ENCODE assay signal across 14 cellular contexts in the genomic region with DNA sequence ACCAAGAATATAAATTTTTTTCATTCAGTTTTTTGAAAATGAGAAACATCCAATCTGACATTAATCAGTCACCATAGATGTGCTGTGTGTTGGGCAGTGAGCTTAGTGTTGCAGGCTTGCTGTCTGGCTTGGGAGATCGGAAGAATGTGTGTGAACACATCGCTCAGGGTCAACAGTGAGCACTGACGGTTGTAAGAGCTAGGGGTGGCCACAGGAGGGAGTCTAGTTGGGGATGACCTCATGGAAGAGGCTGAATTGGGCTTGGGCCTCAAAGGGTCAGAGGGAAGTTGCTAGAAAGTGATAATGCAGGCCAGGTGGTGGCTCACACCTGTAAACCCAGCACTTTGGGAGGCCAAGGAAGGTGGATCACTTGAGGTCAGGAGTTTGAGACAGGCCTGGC.
DNase-seq lines count a peak whose midpoint lies in the region; ATAC-seq, FAIRE-seq and TF ChIP-seq lines count a peak whose summit lies in the region.
"Had no signal": no experiment of that assay in that cellular context is flagged by ENCODE, and none has a peak within 500 bp of the region (broad histone marks: within the 10 kb centered on the region; RNA-seq: fewer than 3 reads in every experiment).

No MANE protein-coding gene starts in this region.

- in situ Hi-C loops in K562 (cut with MboI), result no loop called here
- in situ Hi-C loops in GM23248 (cut with MboI), result no loop called here

- peak in 1 of 2 experiments; percentile 42; a peak in 3 of 4 replicates for TF ChIP-seq RAD21 in K562 (CRISPR knock-in tag; conservative IDR thresholded peaks at IDR 0.05 in 1 of 2, IDR thresholded peaks at IDR 0.05 in 1 of 2)

- no peak for TF ChIP-seq POLR2A in K562 (conservative IDR thresholded peaks at IDR 0.05)

- H4K20me1 ChIP-seq in K562 (replicated peaks; ENCODE audit: control insufficient read depth, insufficient read depth, low read length) (no peaks in the 10 kb centered on the region), GM23248 (ENCODE audit: insufficient read depth) (no peaks in the 10 kb centered on the region)

- CTCF ChIA-PET in K562 (lab: Yijun Ruan, JAX; ENCODE audit: low intra/inter-chr PET ratio), result no interaction called here

- H3K9ac ChIP-seq in K562 (ENCODE audit: insufficient read depth in 1 of 2, low read depth in 2 of 2, low read length in 2 of 2), result no peak overlapping the region
- no peak overlapping the region for H3K9ac ChIP-seq in GM23248

- DNase-seq in NCI-H82 (lab: John Stamatoyannopoulos, UW) (peak; percentile 27), NCI-H82 treated with DMSO at 0.1 percent for 48 hours (lab: John Stamatoyannopoulos, UW; ENCODE audit: unreplicated experiment) (no peak), LNCaP clone FGC (ENCODE audit: low read depth) (no peak), K562 (ENCODE audit: extremely low read depth in 1 of 4, low spot score in 3 of 4) (peak; percentile 26 to 32 (median 30)), progenitor cell of endocrine pancreas (ENCODE audit: low spot score, unreplicated experiment) (no peak), GM23248 (no peak)
- DNase-seq: activated naive CD8-positive, alpha-beta T cell treated with anti-CD3 and anti-CD28 coated beads, Interleukin-2, amount 10 ng/mL, durations not matched to agents 7 days and 5 days; NCI-H1930; transverse colon had no signal

- peak; percentile 94 for ATAC-seq in K562
- ATAC-seq in HG02678 (IDR thresholded peaks at IDR 0.05; ENCODE audit: unreplicated experiment), result no peak
- no peak for ATAC-seq in HG03432 (IDR thresholded peaks at IDR 0.05; ENCODE audit: unreplicated experiment)

- no peaks in the 10 kb centered on the region for H3K36me3 Mint-ChIP-seq in progenitor cell of endocrine pancreas (ENCODE audit: insufficient read depth)
- H3K36me3 Mint-ChIP-seq: activated naive CD8-positive, alpha-beta T cell treated with anti-CD3 and anti-CD28 coated beads, Interleukin-2, amount 10 ng/mL, durations not matched to agents 7 days and 5 days had no signal

- POLR2A ChIA-PET in K562 (lab: Yijun Ruan, JAX), result no interaction called here

- no peaks in the 10 kb centered on the region for H3K9me1 ChIP-seq in K562 (ENCODE audit: control insufficient read depth, insufficient read depth, low read length)

- H3K4me3 ChIP-seq in LNCaP clone FGC (ENCODE audit: low read depth, low read length), result no peak overlapping the region
- H3K4me3 ChIP-seq in K562, result no peak overlapping the region
- no peak overlapping the region for H3K4me3 ChIP-seq in GM23248
- H3K4me3 ChIP-seq: A549, transverse colon had no signal

- H3K27ac ChIP-seq in K562 (ENCODE audit: extremely low read depth, low read depth, low read length) (no peak overlapping the region), GM23248 (no peak overlapping the region)
- H3K27ac ChIP-seq: A549, transverse colon had no signal

- H3K4me2 ChIP-seq in K562 (ENCODE audit: insufficient read depth, low read length), result no peak overlapping the region
- no peak overlapping the region for H3K4me2 ChIP-seq in GM23248 (ENCODE audit: unreplicated experiment)
- H3K4me2 ChIP-seq: A549 had no signal

- H3K27ac Mint-ChIP-seq in progenitor cell of endocrine pancreas, result no peak overlapping the region
- H3K27ac Mint-ChIP-seq: activated naive CD8-positive, alpha-beta T cell treated with anti-CD3 and anti-CD28 coated beads, Interleukin-2, amount 10 ng/mL, durations not matched to agents 7 days and 5 days had no signal

- H3K9me3 ChIP-seq in K562 (replicated peaks; ENCODE audit: control insufficient read depth, insufficient read depth, low read depth, low read length), result no peaks in the 10 kb centered on the region
- H3K9me3 ChIP-seq in GM23248 (ENCODE audit: low read depth), result no peaks in the 10 kb centered on the region
- H3K9me3 ChIP-seq: A549, transverse colon had no signal

- 0% methylated on average over 3 of the region's 3 CpGs for WGBS in K562 (ENCODE audit: insufficient coverage, low coverage, missing lambda C conversion rate)
- 99 to 100% methylated on average over 3 of the region's 3 CpGs for WGBS in GM23248 (ENCODE audit: low coverage in 1 of 2, low lambda C conversion rate in 2 of 2, missing lambda C conversion rate in 2 of 2), 2 experiments

- peaks cover 2% of the 10 kb centered on the region for H3K4me1 Mint-ChIP-seq in progenitor cell of endocrine pancreas (ENCODE audit: low read depth)

- TF ChIP-seq EP300 in K562 (IDR thresholded peaks at IDR 0.05; ENCODE audit: low read length), result no peak

- H3K27me3 ChIP-seq in K562 (ENCODE audit: control insufficient read depth in 2 of 2, insufficient read depth in 2 of 2, low read length in 2 of 2) (no peaks in the 10 kb centered on the region), GM23248 (replicated peaks; ENCODE audit: insufficient read depth) (no peaks in the 10 kb centered on the region)
- H3K27me3 ChIP-seq: transverse colon had no signal

- H3F3A ChIP-seq in GM23248 (ENCODE audit: insufficient read depth), result peaks cover 29% of the 10 kb centered on the region

- peak; percentile 63 for FAIRE-seq in K562 (lab: Jason Lieb, UNC)
- FAIRE-seq: A549, G401.6, TTC549 had no signal

- no peaks in the 10 kb centered on the region for H3K9me3 Mint-ChIP-seq in progenitor cell of endocrine pancreas (ENCODE audit: low read depth)
- H3K9me3 Mint-ChIP-seq: activated naive CD8-positive, alpha-beta T cell treated with anti-CD3 and anti-CD28 coated beads, Interleukin-2, amount 10 ng/mL, durations not matched to agents 7 days and 5 days had no signal

- no TSS peak for BruUV-seq in K562 (replicated peaks; lab: Mats Ljungman, UMichigan)

- TF ChIP-seq CTCF in LNCaP clone FGC (IDR thresholded peaks at IDR 0.05; ENCODE audit: control insufficient read depth, extremely low read depth, insufficient read depth), result peak; percentile 36
- TF ChIP-seq CTCF in K562 (IDR thresholded peaks at IDR 0.05 in 2 of 3, conservative IDR thresholded peaks at IDR 0.05 in 1 of 3; ENCODE audit: insufficient read depth in 2 of 3, low read depth in 1 of 3, low read length in 3 of 3), result peak; percentile 36 to 58 (median 47); a peak in 4 of 6 replicates
- peak; percentile 14 for TF ChIP-seq CTCF in progenitor cell of endocrine pancreas (IDR thresholded peaks at IDR 0.05; ENCODE audit: unreplicated experiment)

- H3K9me2 ChIP-seq in GM23248 (ENCODE audit: insufficient read depth), result no peaks in the 10 kb centered on the region

- H3K79me2 ChIP-seq in K562 (ENCODE audit: control insufficient read depth, insufficient read depth, low read length) (no peaks in the 10 kb centered on the region), GM23248 (ENCODE audit: insufficient read depth) (no peaks in the 10 kb centered on the region)

- H2AFZ ChIP-seq in K562 (ENCODE audit: low read depth, low read length), result no peak overlapping the region
- H2AFZ ChIP-seq in GM23248, result no peak overlapping the region

- H3K4me3 Mint-ChIP-seq in progenitor cell of endocrine pancreas (ENCODE audit: low read depth), result no peak overlapping the region
- H3K4me3 Mint-ChIP-seq: activated naive CD8-positive, alpha-beta T cell treated with anti-CD3 and anti-CD28 coated beads, Interleukin-2, amount 10 ng/mL, durations not matched to agents 7 days and 5 days had no signal

- H3K36me3 ChIP-seq in K562 (ENCODE audit: control insufficient read depth, insufficient read depth, low read length) (no peaks in the 10 kb centered on the region), GM23248 (ENCODE audit: low read depth) (no peaks in the 10 kb centered on the region)
- H3K36me3 ChIP-seq: transverse colon had no signal

- no peaks in the 10 kb centered on the region for H3K27me3 Mint-ChIP-seq in progenitor cell of endocrine pancreas

- no peaks in the 10 kb centered on the region for H3K4me1 ChIP-seq in K562 (replicated peaks in 1 of 2; ENCODE audit: control insufficient read depth in 2 of 2, insufficient read depth in 2 of 2, low read length in 2 of 2)
- peaks cover 24% of the 10 kb centered on the region for H3K4me1 ChIP-seq in GM23248 (ENCODE audit: insufficient read depth)
- H3K4me1 ChIP-seq: A549, transverse colon had no signal

- intact Hi-C loops in K562 (cut with micrococcal nuclease), result no loop called here

TF ChIP-seq in K562, 482 proteins besides CTCF, POLR2A, EP300 and RAD21 (continues in another document):
- TF ChIP-seq, protein P1, sequence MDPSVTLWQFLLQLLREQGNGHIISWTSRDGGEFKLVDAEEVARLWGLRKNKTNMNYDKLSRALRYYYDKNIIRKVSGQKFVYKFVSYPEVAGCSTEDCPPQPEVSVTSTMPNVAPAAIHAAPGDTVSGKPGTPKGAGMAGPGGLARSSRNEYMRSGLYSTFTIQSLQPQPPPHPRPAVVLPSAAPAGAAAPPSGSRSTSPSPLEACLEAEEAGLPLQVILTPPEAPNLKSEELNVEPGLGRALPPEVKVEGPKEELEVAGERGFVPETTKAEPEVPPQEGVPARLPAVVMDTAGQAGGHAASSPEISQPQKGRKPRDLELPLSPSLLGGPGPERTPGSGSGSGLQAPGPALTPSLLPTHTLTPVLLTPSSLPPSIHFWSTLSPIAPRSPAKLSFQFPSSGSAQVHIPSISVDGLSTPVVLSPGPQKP (CRISPR knock-in tag; IDR thresholded peaks at IDR 0.05), result no peak
- no peak for TF ChIP-seq HMGN3 (IDR thresholded peaks at IDR 0.05; ENCODE audit: borderline replicate concordance, extremely low read depth, insufficient read length, low read depth, low read length)
- TF ChIP-seq GATAD2A (IDR thresholded peaks at IDR 0.05), result no peak
- 0 out of 2 replicates have a peak, but pooled peaks have one; percentile 28 for TF ChIP-seq SMC3 (conservative IDR thresholded peaks at IDR 0.05; ENCODE audit: insufficient read depth, low read depth, low read length)
- no peak for TF ChIP-seq ZNF384 (IDR thresholded peaks at IDR 0.05; ENCODE audit: low read depth, low read length)
- peak; percentile 58 for TF ChIP-seq JUND (IDR thresholded peaks at IDR 0.05; ENCODE audit: borderline replicate concordance, low read depth, low read length)
- peak; percentile 63; the same call in 1 of the 3 replicates for TF ChIP-seq JUND (tag; IDR thresholded peaks at IDR 0.05; ENCODE audit: borderline replicate concordance, low read depth, low read length)
- TF ChIP-seq PYGO2 (tag; IDR thresholded peaks at IDR 0.05), result no peak
- TF ChIP-seq ATF7 (IDR thresholded peaks at IDR 0.05), result 0 out of 2 replicates have a peak, but pooled peaks have one; percentile 28
- no peak for TF ChIP-seq RBM14 (IDR thresholded peaks at IDR 0.05; ENCODE audit: borderline replicate concordance, insufficient read depth, low read depth, low read length)
- no peak for TF ChIP-seq DPF2 (IDR thresholded peaks at IDR 0.05)
- TF ChIP-seq CC2D1A (IDR thresholded peaks at IDR 0.05), result no peak

Comparison
In these comparisons a context has a peak if more than half of its experiments do, and no peak if none do; other contexts are left out.
1. DNase-seq: peak in NCI-H82 (single experiment) and K562 (4 of 4); none in NCI-H82 treated with DMSO at 0.1 percent for 48 hours (single experiment), LNCaP clone FGC (single experiment), progenitor cell of endocrine pancreas (single experiment) and GM23248 (single experiment).
2. Peak in every context shown above with its lines, with median percentiles within 50 percentile points of each other: CTCF ChIP-seq.